In genomic region chr7:153193144-153193595, GRCh38 we compare ENCODE assay signal across 7 cellular contexts.
DNase-seq lines count a peak whose midpoint lies in the region; ATAC-seq, FAIRE-seq and TF ChIP-seq lines count a peak whose summit lies in the region.

No MANE protein-coding gene starts in this region.

- no peaks in the 10 kb centered on the region for H3K9me1 ChIP-seq in keratinocyte (ENCODE audit: control insufficient read depth, extremely low read depth, insufficient read depth, low read length)

- H3K27me3 Mint-ChIP-seq in stimulated activated memory B cell treated with anti-CD40 and anti-IgM and Interleukin-4, amounts not matched to agents 10 μg/mL and 1 μg/mL and 100 μg/mL, for 72 hours: peaks cover 11% of the 10 kb centered on the region

- peak; percentile 23 to 60 (median 58) for TF ChIP-seq CTCF in keratinocyte (optimal IDR thresholded peaks at IDR 0.05 in 1 of 3, IDR thresholded peaks at IDR 0.05 in 1 of 3, conservative IDR thresholded peaks at IDR 0.05 in 1 of 3; ENCODE audit: extremely low read depth in 1 of 3, insufficient read depth in 2 of 3, low read length in 3 of 3)

- H3K4me3 Mint-ChIP-seq in stimulated activated memory B cell treated with anti-CD40 and anti-IgM and Interleukin-4, amounts not matched to agents 10 μg/mL and 1 μg/mL and 100 μg/mL, for 72 hours: no peak overlapping the region

- H4K20me1 ChIP-seq in keratinocyte (ENCODE audit: control insufficient read depth, extremely low read depth, insufficient read depth, low read length): no peaks in the 10 kb centered on the region

- H3K27ac Mint-ChIP-seq in stimulated activated memory B cell treated with anti-CD40 and anti-IgM and Interleukin-4, amounts not matched to agents 10 μg/mL and 1 μg/mL and 100 μg/mL, for 72 hours: no peak overlapping the region

- no peak overlapping the region for H2AFZ ChIP-seq in keratinocyte (ENCODE audit: control insufficient read depth, low read length)

- H3K9ac ChIP-seq in keratinocyte (ENCODE audit: control insufficient read depth, extremely low read depth, insufficient read depth, low read length): no peak overlapping the region

- no peaks in the 10 kb centered on the region for H3K4me1 ChIP-seq in keratinocyte (ENCODE audit: control insufficient read depth, extremely low read depth, insufficient read depth, low read length)

- no peak for FAIRE-seq in keratinocyte (lab: Jason Lieb, UNC)

- DNase-seq in UCSD-AML1 (lab: John Stamatoyannopoulos, UW; ENCODE audit: unreplicated experiment) (peak; percentile 10), keratinocyte (ENCODE audit: low read depth, low spot score) (no peak)
- DNase-seq in central memory CD4-positive, alpha-beta T cell: no peak

- ATAC-seq in GM18505 (IDR thresholded peaks at IDR 0.05; ENCODE audit: unreplicated experiment) (peak; percentile 65), HG02885 (IDR thresholded peaks at IDR 0.05; ENCODE audit: poor library complexity, unreplicated experiment) (peak; percentile 72), GM18498 (IDR thresholded peaks at IDR 0.05; ENCODE audit: unreplicated experiment) (no peak)
- ATAC-seq in stimulated activated memory B cell treated with anti-CD40 and anti-IgM and Interleukin-4, amounts not matched to agents 10 μg/mL and 1 μg/mL and 100 μg/mL, for 72 hours: no peak

- peaks cover 3% of the 10 kb centered on the region for H3K9me3 Mint-ChIP-seq in stimulated activated memory B cell treated with anti-CD40 and anti-IgM and Interleukin-4, amounts not matched to agents 10 μg/mL and 1 μg/mL and 100 μg/mL, for 72 hours

- no peak for TF ChIP-seq POLR2A in GM18505 (IDR thresholded peaks at IDR 0.05; ENCODE audit: borderline replicate concordance, extremely low read depth, insufficient read depth, insufficient read length)

- no peaks in the 10 kb centered on the region for H3K79me2 ChIP-seq in keratinocyte (ENCODE audit: control insufficient read depth, insufficient read depth, low read length)

- H3K4me1 Mint-ChIP-seq in stimulated activated memory B cell treated with anti-CD40 and anti-IgM and Interleukin-4, amounts not matched to agents 10 μg/mL and 1 μg/mL and 100 μg/mL, for 72 hours: peaks cover 11% of the 10 kb centered on the region

- H3K4me3 ChIP-seq in keratinocyte (ENCODE audit: control insufficient read depth in 2 of 3, extremely low read depth in 1 of 3, insufficient read depth in 2 of 3, low read depth in 1 of 3, low read length in 3 of 3): no peak overlapping the region

- H3K9me3 ChIP-seq in keratinocyte (ENCODE audit: control insufficient read depth, low read depth, low read length): no peaks in the 10 kb centered on the region

- peaks cover 6% of the 10 kb centered on the region for H3K36me3 Mint-ChIP-seq in stimulated activated memory B cell treated with anti-CD40 and anti-IgM and Interleukin-4, amounts not matched to agents 10 μg/mL and 1 μg/mL and 100 μg/mL, for 72 hours

- no peak overlapping the region for H3K27ac ChIP-seq in keratinocyte (ENCODE audit: control insufficient read depth, insufficient read depth, low read length)

- dilution Hi-C loops in keratinocyte (cut with MboI; ENCODE audit: extremely low pct_ligation_motif_present, low sequenced_read_pairs): no loop called here

- no peaks in the 10 kb centered on the region for H3K27me3 ChIP-seq in keratinocyte (ENCODE audit: control insufficient read depth, extremely low read depth, insufficient read depth, low read length)

- no peak overlapping the region for H3K4me2 ChIP-seq in keratinocyte (ENCODE audit: control insufficient read depth, extremely low read depth, insufficient read depth, low read depth, low read length)

- no peaks in the 10 kb centered on the region for H3K36me3 ChIP-seq in keratinocyte (ENCODE audit: control insufficient read depth in 2 of 2, extremely low read depth in 1 of 2, insufficient read depth in 2 of 2, low read length in 2 of 2)

Comparison
In these comparisons a context has a peak if more than half of its experiments do, and no peak if none do; other contexts are left out.
1. ATAC-seq: peak in GM18505 (single experiment) and HG02885 (single experiment); none in GM18498 (single experiment) and stimulated activated memory B cell treated with anti-CD40 and anti-IgM and Interleukin-4, amounts not matched to agents 10 μg/mL and 1 μg/mL and 100 μg/mL, for 72 hours (single experiment).